1 cellular context compared by ENCODE assay signal in genomic region chr15:74873036-74873755, GRCh38.
TF ChIP-seq lines count a peak whose summit lies in the region.

Gene SCAMP2, minus strand, starts transcription at chr15:74873365. Its CDS starts 110 bp downstream, at chr15:74873255.

TF ChIP-seq in HepG2, 621 proteins besides CTCF, POLR2A, EP300 and RAD21 (continued from another document and continues in another):
- no peak for TF ChIP-seq SKIL (CRISPR knock-in tag; IDR thresholded peaks at IDR 0.05; ENCODE audit: borderline replicate concordance)
- no peak for TF ChIP-seq TRAFD1 (CRISPR knock-in tag; IDR thresholded peaks at IDR 0.05; ENCODE audit: borderline replicate concordance)
- TF ChIP-seq ETV6 (CRISPR knock-in tag; conservative IDR thresholded peaks at IDR 0.05), result peak; percentile 63; the same call in 1 of the 2 replicates
- TF ChIP-seq IKZF4 (CRISPR knock-in tag; IDR thresholded peaks at IDR 0.05; ENCODE audit: borderline replicate concordance, low read depth, not compliant biosample characterization), result peak; percentile 79
- TF ChIP-seq ISL2 (CRISPR knock-in tag; IDR thresholded peaks at IDR 0.05), result 0 out of 2 replicates have a peak, but pooled peaks have one; percentile 61
- TF ChIP-seq JUN (CRISPR knock-in tag; IDR thresholded peaks at IDR 0.05), result 0 out of 2 replicates have a peak, but pooled peaks have one; percentile 53
- TF ChIP-seq ZNF724P (CRISPR knock-in tag; IDR thresholded peaks at IDR 0.05; ENCODE audit: borderline replicate concordance), result 0 out of 2 replicates have a peak, but pooled peaks have one; percentile 39
- no peak for TF ChIP-seq ZNF503 (CRISPR knock-in tag; IDR thresholded peaks at IDR 0.05)
- TF ChIP-seq GATAD2A (CRISPR knock-in tag; IDR thresholded peaks at IDR 0.05), result 0 out of 2 replicates have a peak, but pooled peaks have one; percentile 10
- TF ChIP-seq ZNF589 (CRISPR knock-in tag; conservative IDR thresholded peaks at IDR 0.05), result no peak
- TF ChIP-seq ZBTB37 (CRISPR knock-in tag; IDR thresholded peaks at IDR 0.05), result no peak
- no peak; the same call in none of the 2 replicates for TF ChIP-seq MXD4 (CRISPR knock-in tag; IDR thresholded peaks at IDR 0.05)
- TF ChIP-seq HNRNPL (IDR thresholded peaks at IDR 0.05; ENCODE audit: low read depth, low read length), result no peak
- TF ChIP-seq MXD3 (CRISPR knock-in tag; IDR thresholded peaks at IDR 0.05), result no peak; the same call in 1 of the 2 replicates
- peak; percentile 66; the same call in 1 of the 2 replicates for TF ChIP-seq KMT2A (CRISPR knock-in tag; IDR thresholded peaks at IDR 0.05)
- TF ChIP-seq FOXA1 (IDR thresholded peaks at IDR 0.05), result no peak
- 0 out of 2 replicates have a peak, but pooled peaks have one; percentile 11 for TF ChIP-seq FOXA1 (CRISPR knock-in tag; IDR thresholded peaks at IDR 0.05)
- TF ChIP-seq ZNF709 (CRISPR knock-in tag; IDR thresholded peaks at IDR 0.05), result no peak
- TF ChIP-seq PHF21A (CRISPR knock-in tag; IDR thresholded peaks at IDR 0.05), result no peak
- 0 out of 2 replicates have a peak, but pooled peaks have one; percentile 51 for TF ChIP-seq ZNF256 (CRISPR knock-in tag; conservative IDR thresholded peaks at IDR 0.05)
- TF ChIP-seq U2AF2 (IDR thresholded peaks at IDR 0.05; ENCODE audit: low read depth, low read length), result no peak
- TF ChIP-seq KAT2B (IDR thresholded peaks at IDR 0.05; ENCODE audit: borderline replicate concordance, low read depth, low read length), result no peak
- no peak for TF ChIP-seq HIVEP1 (CRISPR knock-in tag; IDR thresholded peaks at IDR 0.05)
- no peak for TF ChIP-seq PLRG1 (conservative IDR thresholded peaks at IDR 0.05)
- TF ChIP-seq ZSCAN22 (CRISPR knock-in tag; IDR thresholded peaks at IDR 0.05), result no peak
- peak; percentile 64; the same call in 1 of the 2 replicates for TF ChIP-seq ZNF329 (CRISPR knock-in tag; IDR thresholded peaks at IDR 0.05; ENCODE audit: low read depth)
- TF ChIP-seq ZNF678 (CRISPR knock-in tag; IDR thresholded peaks at IDR 0.05), result 0 out of 2 replicates have a peak, but pooled peaks have one; percentile 45
- no peak for TF ChIP-seq REL (CRISPR knock-in tag; conservative IDR thresholded peaks at IDR 0.05)
- no peak for TF ChIP-seq FOXO4 (CRISPR knock-in tag; conservative IDR thresholded peaks at IDR 0.05)
- TF ChIP-seq ZNF773 (CRISPR knock-in tag; IDR thresholded peaks at IDR 0.05; ENCODE audit: borderline replicate concordance), result no peak
- TF ChIP-seq SNAPC4 (CRISPR knock-in tag; IDR thresholded peaks at IDR 0.05), result peak; percentile 62; the same call in 1 of the 2 replicates
- TF ChIP-seq SIX1 (CRISPR knock-in tag; IDR thresholded peaks at IDR 0.05; ENCODE audit: borderline replicate concordance), result no peak
- peak; percentile 91 for TF ChIP-seq PHF20 (CRISPR knock-in tag; IDR thresholded peaks at IDR 0.05)
- TF ChIP-seq ARHGAP35 (CRISPR knock-in tag; IDR thresholded peaks at IDR 0.05; ENCODE audit: borderline replicate concordance), result no peak; the same call in 1 of the 2 replicates
- TF ChIP-seq TGIF2 (CRISPR knock-in tag; IDR thresholded peaks at IDR 0.05), result peak; percentile 67; the same call in 1 of the 2 replicates
- TF ChIP-seq ZNF747 (CRISPR knock-in tag; IDR thresholded peaks at IDR 0.05; ENCODE audit: borderline replicate concordance), result no peak; the same call in 1 of the 2 replicates
- no peak for TF ChIP-seq ONECUT2 (CRISPR knock-in tag; IDR thresholded peaks at IDR 0.05)
- TF ChIP-seq ZBTB10 (CRISPR knock-in tag; IDR thresholded peaks at IDR 0.05; ENCODE audit: borderline replicate concordance), result no peak
- peak; percentile 15; the same call in 1 of the 2 replicates for TF ChIP-seq ATF2 (CRISPR knock-in tag; IDR thresholded peaks at IDR 0.05)
- no peak for TF ChIP-seq MTA1 (CRISPR knock-in tag; IDR thresholded peaks at IDR 0.05; ENCODE audit: borderline replicate concordance)
- no peak for TF ChIP-seq RORA (CRISPR knock-in tag; IDR thresholded peaks at IDR 0.05)
- 0 out of 2 replicates have a peak, but pooled peaks have one; percentile 32 for TF ChIP-seq PITX1 (CRISPR knock-in tag; IDR thresholded peaks at IDR 0.05)
- TF ChIP-seq FOXC1 (CRISPR knock-in tag; IDR thresholded peaks at IDR 0.05; ENCODE audit: borderline replicate concordance), result 0 out of 2 replicates have a peak, but pooled peaks have one; percentile 74
- TF ChIP-seq ARNT (IDR thresholded peaks at IDR 0.05), result no peak
- TF ChIP-seq SATB2 (CRISPR knock-in tag; IDR thresholded peaks at IDR 0.05), result no peak
- TF ChIP-seq ZNF883 (CRISPR knock-in tag; IDR thresholded peaks at IDR 0.05; ENCODE audit: not compliant biosample characterization), result peak; percentile 42
- peak; percentile 78 for TF ChIP-seq GATAD1 (CRISPR knock-in tag; IDR thresholded peaks at IDR 0.05)
